Comparison of ENCODE assay signal across 13 cellular contexts in genomic region chr19:42875881-42876280, GRCh38. TPM values are rescaled to one million over a fixed set of nuclear protein-coding genes. Genes with fewer than 3 reads are reported as not detected.
A peak's percentile ranks its signal among the peaks of the same experiment; 100 is the strongest.
DNase-seq lines count a peak whose midpoint lies in the region; TF ChIP-seq lines count a peak whose summit lies in the region.
"Not testable (repeated sequence)": the region's sequence is repeated elsewhere in the genome, so short reads cannot be mapped to it uniquely, and the experiment has no call there.
"Had no signal": no experiment of that assay in that cellular context is flagged by ENCODE, and none has a peak within 500 bp of the region (broad histone marks: within the 10 kb centered on the region; RNA-seq: fewer than 3 reads in every experiment).

No MANE protein-coding gene starts in this region.

- not testable (repeated sequence) for H3K4me3 Mint-ChIP-seq in activated naive CD4-positive, alpha-beta T cell treated with anti-CD3 and anti-CD28 coated beads, Interleukin-2, amount 50 U/mL, for 24 hours; neural crest cell

- not testable (repeated sequence) for H3K9me3 Mint-ChIP-seq in activated naive CD4-positive, alpha-beta T cell treated with anti-CD3 and anti-CD28 coated beads, Interleukin-2, amount 50 U/mL, for 24 hours
- peaks cover 13% of the 10 kb centered on the region for H3K9me3 Mint-ChIP-seq in neural crest cell

- POLR2A ChIA-PET in PC-9 (lab: Charles Lee; ENCODE audit: unreplicated experiment) = not testable (repeated sequence)

- not testable (repeated sequence) for H3K27me3 ChIP-seq in PC-9 (ENCODE audit: insufficient read depth, low read depth)

- peaks cover 11% of the 10 kb centered on the region for H3K27me3 Mint-ChIP-seq in activated naive CD4-positive, alpha-beta T cell treated with anti-CD3 and anti-CD28 coated beads, Interleukin-2, amount 50 U/mL, for 24 hours
- not testable (repeated sequence) for H3K27me3 Mint-ChIP-seq in neural crest cell (ENCODE audit: low read depth)

- H3K36me3 Mint-ChIP-seq in activated naive CD4-positive, alpha-beta T cell treated with anti-CD3 and anti-CD28 coated beads, Interleukin-2, amount 50 U/mL, for 24 hours; neural crest cell (ENCODE audit: low read depth): not testable (repeated sequence)

- not testable (repeated sequence) for H3K4me3 ChIP-seq in PC-9

- peak overlapping the region; percentile 48 for H3K4me2 ChIP-seq in PC-9

- H2AFZ ChIP-seq in PC-9 = not testable (repeated sequence)

- CTCF ChIA-PET in PC-9 (lab: Charles Lee) = not testable (repeated sequence)

- peak overlapping the region; percentile 86 for H3K27ac Mint-ChIP-seq in activated naive CD4-positive, alpha-beta T cell treated with anti-CD3 and anti-CD28 coated beads, Interleukin-2, amount 50 U/mL, for 24 hours
- peak overlapping the region; percentile 52 for H3K27ac Mint-ChIP-seq in neural crest cell (ENCODE audit: unreplicated experiment)

- H3K9me3 ChIP-seq in PC-9 (ENCODE audit: insufficient read depth, low read depth) = not testable (repeated sequence)

- H3K27ac ChIP-seq in PC-9 = peak overlapping the region; percentile 92

- intact Hi-C loops in PC-9 (cut with micrococcal nuclease; ENCODE audit: unreplicated experiment) = loop anchor here (2.0 kb wide), 1 partner anchor 25 kb away; no protein-coding TSS in a partner anchor

- TF ChIP-seq CTCF in PC-9 (conservative IDR thresholded peaks at IDR 0.05); neural crest cell (conservative IDR thresholded peaks at IDR 0.05): not testable (repeated sequence)

- H3K9me2 ChIP-seq in PC-9 (ENCODE audit: insufficient read depth) = not testable (repeated sequence)

- peak; percentile 49 for DNase-seq in ACHN
- DNase-seq in EL = peak; percentile 80
- peak; percentile 63 for DNase-seq in HK-2 (ENCODE audit: unreplicated experiment)
- not testable (repeated sequence) for DNase-seq in PC-9; neural crest cell (ENCODE audit: low read depth, low spot score)
- peak; percentile 69 for DNase-seq in cerebellar cortex (ENCODE audit: low spot score)
- DNase-seq in glomerular visceral epithelial cell (ENCODE audit: extremely low spot score) = peak; percentile 84

- in situ Hi-C loops in ACHN (cut with HindIII; ENCODE audit: low pct_ligation_motif_present, low pct_unique_long_range_greater_than_20kb, low sequenced_read_pairs) = not testable (repeated sequence)

- H4K20me1 ChIP-seq in PC-9 (ENCODE audit: insufficient read depth) = not testable (repeated sequence)

- peaks cover 23% of the 10 kb centered on the region for H3F3A ChIP-seq in PC-9 (ENCODE audit: insufficient read depth, low read depth)

- BruUV-seq in PC-9 (replicated peaks; lab: Mats Ljungman, UMichigan) = not testable (repeated sequence)

- H3K4me1 ChIP-seq in PC-9 (replicated peaks; ENCODE audit: insufficient read depth) = peaks cover 32% of the 10 kb centered on the region

- H3K79me2 ChIP-seq in PC-9 (ENCODE audit: low read depth) = not testable (repeated sequence)

- H3K4me1 Mint-ChIP-seq in activated naive CD4-positive, alpha-beta T cell treated with anti-CD3 and anti-CD28 coated beads, Interleukin-2, amount 50 U/mL, for 24 hours; neural crest cell: not testable (repeated sequence)

- H3K36me3 ChIP-seq in PC-9 (ENCODE audit: low read depth) = not testable (repeated sequence)

RNA-seq across cellular contexts. Expression of gene PSG1, which starts 3.6 kb away (rescaled TPM):
- 0.72 TPM in 1 of 2 replicates, not detected in the other for total RNA-seq in PC-9 (2021)
- total RNA-seq in neural crest cell = not detected in 2 replicates
- total RNA-seq: A673, Daoy, H1, HepG2, SK-MEL-5 had no signal

RNA-seq across cellular contexts. Expression of gene PSG6, which starts 41.8 kb away (rescaled TPM):
- not detected in 2 replicates for total RNA-seq in PC-9 (2021)
- total RNA-seq in neural crest cell = not detected in 2 replicates
- total RNA-seq: A673, Daoy, H1, HepG2, SK-MEL-5 had no signal
